8 cellular contexts compared by ENCODE assay signal in genomic region chr3:39107056-39107873, GRCh38. TPM values are rescaled to one million over a fixed set of nuclear protein-coding genes. Genes with fewer than 3 reads are reported as not detected.
DNase-seq lines count a peak whose midpoint lies in the region; ATAC-seq and TF ChIP-seq lines count a peak whose summit lies in the region.

Gene GORASP1 (minus strand): TSS chr3:39107627. CDS start chr3:39107541, 86 bp downstream.
Gene TTC21A (plus strand): TSS chr3:39107680. CDS start chr3:39107838, 158 bp downstream.

- H3K27me3 ChIP-seq in right atrium auricular region (no peaks in the 10 kb centered on the region), prostate gland (replicated peaks; ENCODE audit: insufficient read depth) (no peaks in the 10 kb centered on the region), uterus (no peaks in the 10 kb centered on the region)

- TF ChIP-seq POLR2A in NB4 (IDR thresholded peaks at IDR 0.05; ENCODE audit: extremely low read depth, insufficient read length) (peak; percentile 51), prostate gland (IDR thresholded peaks at IDR 0.05) (peak; percentile 79), uterus (IDR thresholded peaks at IDR 0.05) (peak; percentile 67 to 90)

- intact Hi-C loops in prostate gland (cut with DNase I) = loop anchor here (5.0 to 10.0 kb wide), 2 partner anchors 80 to 298 kb away; partner anchors contain the start of gene RPSA
- intact Hi-C loops in uterus (cut with DNase I; ENCODE audit: low total_unique reads) = no loop called here

- H3K36me3 ChIP-seq in right atrium auricular region (no peaks in the 10 kb centered on the region), prostate gland (no peaks in the 10 kb centered on the region), uterus (no peaks in the 10 kb centered on the region)

- H3K4me3 ChIP-seq in NB4 (ENCODE audit: low read depth, low read length) = peak within 1 kb of the TSS; percentile 70
- peak within 1 kb of the TSS; percentile 84 to 95 for H3K4me3 ChIP-seq in right atrium auricular region
- peak within 1 kb of the TSS; percentile 96 to 99 for H3K4me3 ChIP-seq in prostate gland
- H3K4me3 ChIP-seq in uterus = peak within 1 kb of the TSS; percentile 63 to 79

- under 1% methylated on average over 89 of the region's 97 CpGs for WGBS in prostate gland

- H3K4me1 ChIP-seq in right atrium auricular region = peaks cover 0 to 53% of the 10 kb centered on the region in 2 donors
- H3K4me1 ChIP-seq in prostate gland (replicated peaks) = peaks cover 7% of the 10 kb centered on the region
- peaks cover 0 to 5% of the 10 kb centered on the region in 2 donors for H3K4me1 ChIP-seq in uterus

- H3K4me1 Mint-ChIP-seq in T-cell = peaks cover 57 to 63% (median 59%) of the 10 kb centered on the region in 3 donors

- no peaks in the 10 kb centered on the region for H3K9me3 ChIP-seq in right atrium auricular region
- H3K9me3 ChIP-seq in prostate gland = no peaks in the 10 kb centered on the region
- no peaks in the 10 kb centered on the region for H3K9me3 ChIP-seq in uterus

- POLR2A ChIA-PET in GM10248 (lab: Yijun Ruan, JAX) = interaction anchor here (1.1 kb wide), 1 partner anchor 70 kb away, joined by 5 read pairs; no protein-coding TSS in a partner anchor
- POLR2A ChIA-PET in HEK293T (lab: Yijun Ruan, JAX) = interaction anchor here (0.6 to 0.7 kb wide), 2 partner anchors 40 to 44 kb away, joined by 3 to 4 read pairs; no protein-coding TSS in a partner anchor
- POLR2A ChIA-PET in T-cell (lab: Charles Lee) = interaction anchor here in 1 of 2 donors (1.6 kb wide), 1 partner anchor 33 kb away, joined by 4 read pairs; no protein-coding TSS in a partner anchor

- no peaks in the 10 kb centered on the region for H3K36me3 Mint-ChIP-seq in T-cell

- peak within 1 kb of the TSS; percentile 88 to 92 for H3K27ac Mint-ChIP-seq in T-cell

- CTCF ChIA-PET in GM10248 (lab: Yijun Ruan, JAX) (interaction anchor here (1.0 to 2.8 kb wide), 6 partner anchors 10 to 181 kb away, joined by 3 to 17 read pairs (median 4); no protein-coding TSS in a partner anchor), HEK293T (lab: Yijun Ruan, JAX) (interaction anchor here (0.6 to 1.4 kb wide), 2 partner anchors 32 to 181 kb away, joined by 6 to 8 read pairs; no protein-coding TSS in a partner anchor), T-cell (lab: Charles Lee) (interaction anchor here (1.0 to 1.4 kb wide), 4 partner anchors 70 to 185 kb away, joined by 4 to 5 read pairs (median 4); no protein-coding TSS in a partner anchor)

- peak; percentile 62 to 68 (median 66) for ATAC-seq in T-cell (replicated peaks in 1 of 4)

- TF ChIP-seq CTCF in GM10248 (IDR thresholded peaks at IDR 0.05; ENCODE audit: control extremely low read depth, extremely low read depth, low read depth, missing control alignments) (no peak), NB4 (IDR thresholded peaks at IDR 0.05; ENCODE audit: low read depth, low read length) (no peak), right atrium auricular region (IDR thresholded peaks at IDR 0.05) (no peak), prostate gland (IDR thresholded peaks at IDR 0.05) (peak in 1 of 4 experiments; percentile 14), uterus (IDR thresholded peaks at IDR 0.05) (no peak)

- DNase-seq in GM10248 (ENCODE audit: extremely low spot score) (peak; percentile 88), HEK293T (ENCODE audit: extremely low spot score) (peak; percentile 90), NB4 (ENCODE audit: low read depth) (peak; percentile 81), T-cell (peak; percentile 22 to 72 (median 45)), anterior cingulate cortex (lab: John Stamatoyannopoulos, UW) (peak; percentile 28 to 94 (median 87)), right atrium auricular region (ENCODE audit: low spot score) (peak; percentile 90), prostate gland (ENCODE audit: low spot score) (peak; percentile 90), uterus (peak; percentile 90 to 91)

- H3K27ac ChIP-seq in right atrium auricular region = peak within 1 kb of the TSS; percentile 92 to 95
- H3K27ac ChIP-seq in prostate gland = peak within 1 kb of the TSS; percentile 87 to 94
- peak within 1 kb of the TSS; percentile 82 to 92 for H3K27ac ChIP-seq in uterus

- peak within 1 kb of the TSS; percentile 87 to 95 (median 93) for H3K4me3 Mint-ChIP-seq in T-cell

- H3K9me3 Mint-ChIP-seq in T-cell = no peaks in the 10 kb centered on the region

- no peaks in the 10 kb centered on the region for H3K27me3 Mint-ChIP-seq in T-cell

TF ChIP-seq in HEK293T, 16 proteins besides CTCF, POLR2A, EP300 and RAD21:
- TF ChIP-seq CTBP1 (IDR thresholded peaks at IDR 0.05; ENCODE audit: borderline replicate concordance) (no peak), LEF1 (IDR thresholded peaks at IDR 0.05; ENCODE audit: borderline replicate concordance) (peak; percentile 76)

RNA-seq across cellular contexts. Expression of gene GORASP1, which starts in this region (rescaled TPM):
- total RNA-seq in T-cell = 10 to 100 TPM; 26.7 to 55.5 (median 41.5) TPM
- total RNA-seq in right atrium auricular region = 10 to 100 TPM; 34.3 to 38.8 TPM
- 100 to 1,000 TPM in 1 of 2 donors, 10 to 100 TPM in 1; 76.5 to 104 TPM for total RNA-seq in prostate gland
- total RNA-seq in uterus = 10 to 100 TPM; 32.3 to 73.4 (median 47.5) TPM

RNA-seq across cellular contexts. Expression of gene TTC21A, which starts in this region (rescaled TPM):
- 10 to 100 TPM in 1 of 5 donors, 1 to 10 TPM in 4; 3.5 to 12.4 (median 5.4) TPM for total RNA-seq in T-cell
- 1 to 10 TPM in 1 of 2 donors, under 1 TPM in 1; 0.85 to 1.8 TPM for total RNA-seq in right atrium auricular region
- total RNA-seq in prostate gland = 10 to 100 TPM in 1 of 2 donors, 1 to 10 TPM in 1; 9.0 to 23.2 TPM
- total RNA-seq in uterus = 10 to 100 TPM in 1 of 4 donors, 1 to 10 TPM in 3; 2.8 to 16.3 (median 6.1) TPM

Comparison
In these comparisons a context has a peak if more than half of its experiments do, and no peak if none do; other contexts are left out.
1. Peak in every context shown above with its lines: DNase-seq, ATAC-seq, H3K4me3 ChIP-seq and H3K27ac ChIP-seq.